Comparison of ENCODE assay signal across 17 cellular contexts in genomic region chr1:167424038-167424619, GRCh38.
"Had no signal": no experiment of that assay in that cellular context is flagged by ENCODE, and none has a peak within 500 bp of the region (broad histone marks: within the 10 kb centered on the region; RNA-seq: fewer than 3 reads in every experiment).

No MANE protein-coding gene starts in this region.

- H3K4me3 ChIP-seq: esophagus muscularis mucosa, lower lobe of right lung, skin epidermis, suprapubic skin had no signal

- H3K27me3 ChIP-seq: esophagus muscularis mucosa, suprapubic skin had no signal

- H3K9me3 ChIP-seq: esophagus muscularis mucosa, lower lobe of right lung, suprapubic skin had no signal

- H3K4me3 Mint-ChIP-seq: activated B cell treated with CpG ODN at 0.5 μM for 24 hours; activated CD4-positive, alpha-beta T cell treated with anti-CD3 and anti-CD28 coated beads, Interleukin-2, amount 10 ng/mL, durations not matched to agents 7 days and 5 days; activated naive CD8-positive, alpha-beta T cell treated with anti-CD3 and anti-CD28 coated beads for 36 hours; mesothelial cell of epicardium had no signal

- H3K9me3 Mint-ChIP-seq: activated B cell treated with CpG ODN at 0.5 μM for 24 hours; activated CD4-positive, alpha-beta T cell treated with anti-CD3 and anti-CD28 coated beads, Interleukin-2, amount 10 ng/mL, durations not matched to agents 7 days and 5 days; activated naive CD8-positive, alpha-beta T cell treated with anti-CD3 and anti-CD28 coated beads for 36 hours; mesothelial cell of epicardium had no signal

- H3K36me3 Mint-ChIP-seq: mesothelial cell of epicardium had no signal

- H3K27ac Mint-ChIP-seq: activated B cell treated with CpG ODN at 0.5 μM for 24 hours; activated CD4-positive, alpha-beta T cell treated with anti-CD3 and anti-CD28 coated beads, Interleukin-2, amount 10 ng/mL, durations not matched to agents 7 days and 5 days; activated naive CD8-positive, alpha-beta T cell treated with anti-CD3 and anti-CD28 coated beads for 36 hours; mesothelial cell of epicardium had no signal

- H3K36me3 ChIP-seq: suprapubic skin had no signal

- H3K27ac ChIP-seq: esophagus muscularis mucosa, lower lobe of right lung, suprapubic skin had no signal

- H3K4me1 ChIP-seq: lower lobe of right lung had no signal

- DNase-seq: activated B cell treated with CpG ODN at 0.5 μM for 24 hours; activated CD4-positive, alpha-beta T cell treated with anti-CD3 and anti-CD28 coated beads, Interleukin-2, amount 10 ng/mL, durations not matched to agents 7 days and 5 days; activated CD8-positive, alpha-beta memory T cell treated with anti-CD3 and anti-CD28 coated beads, Interleukin-2, amount 50 U/mL, for 48 hours; activated naive CD8-positive, alpha-beta T cell treated with anti-CD3 and anti-CD28 coated beads for 36 hours; anterior cingulate cortex; glutamatergic neuron; lower lobe of right lung; SHP77 treated with DMSO at 0.1 percent for 48 hours; stimulated activated CD4-positive, alpha-beta T cell treated with anti-CD3 and anti-CD28 coated beads, Interleukin-15, amount 100 ng/mL, for 24 hours; stimulated activated CD4-positive, alpha-beta T cell treated with anti-CD3 and anti-CD28 coated beads, Interleukin-4, amount 100 ng/mL, for 1 hour; stimulated activated naive CD4-positive, alpha-beta T cell treated with Interleukin-2 at 50 U/mL for 16 hours; T-helper 2 cell; trophoblast cell had no signal

- H3K27me3 Mint-ChIP-seq: activated B cell treated with CpG ODN at 0.5 μM for 24 hours; activated CD4-positive, alpha-beta T cell treated with anti-CD3 and anti-CD28 coated beads, Interleukin-2, amount 10 ng/mL, durations not matched to agents 7 days and 5 days; activated naive CD8-positive, alpha-beta T cell treated with anti-CD3 and anti-CD28 coated beads for 36 hours had no signal
